In genomic region chr4:185472063-185472542, GRCh38 we compare ENCODE assay signal across 8 cellular contexts. TPM values are rescaled to one million over a fixed set of nuclear protein-coding genes. Genes with fewer than 3 reads are reported as not detected.
DNase-seq lines count a peak whose midpoint lies in the region; ATAC-seq and TF ChIP-seq lines count a peak whose summit lies in the region.

No MANE protein-coding gene starts in this region.

- DNase-seq in NCI-H2227 (lab: John Stamatoyannopoulos, UW; ENCODE audit: unreplicated experiment) (peak; percentile 16), NCI-H2227 treated with DMSO at 0.1 percent for 48 hours (lab: John Stamatoyannopoulos, UW) (no peak), RWPE2 (ENCODE audit: low spot score) (no peak), right cardiac atrium (peak in 1 of 3 donors; percentile 27), OCI-M1 (lab: John Stamatoyannopoulos, UW) (no peak), islet precursor cell (no peak)
- DNase-seq in stimulated activated naive B cell treated with anti-CD40 and anti-IgM and Interleukin-4, amounts not matched to agents 10 μg/mL and 1 μg/mL and 100 μg/mL, for 72 hours, result no peak

- no peaks in the 10 kb centered on the region for H3K36me3 Mint-ChIP-seq in stimulated activated naive B cell treated with anti-CD40 and anti-IgM and Interleukin-4, amounts not matched to agents 10 μg/mL and 1 μg/mL and 100 μg/mL, for 72 hours

- 34% methylated on average over 11 of the region's 11 CpGs for WGBS in right cardiac atrium

- H3K36me3 ChIP-seq in RWPE2 (ENCODE audit: low read depth), result no peaks in the 10 kb centered on the region

- peaks cover 9 to 19% of the 10 kb centered on the region in 2 donors for H3K4me1 Mint-ChIP-seq in stimulated activated naive B cell treated with anti-CD40 and anti-IgM and Interleukin-4, amounts not matched to agents 10 μg/mL and 1 μg/mL and 100 μg/mL, for 72 hours

- H3K9me3 Mint-ChIP-seq in stimulated activated naive B cell treated with anti-CD40 and anti-IgM and Interleukin-4, amounts not matched to agents 10 μg/mL and 1 μg/mL and 100 μg/mL, for 72 hours, result peaks cover 0 to 3% of the 10 kb centered on the region in 2 donors

- H3K27ac ChIP-seq in RWPE2 (ENCODE audit: poor library complexity, severe bottlenecking) (no peak overlapping the region), right cardiac atrium (ENCODE audit: low read length) (no peak overlapping the region)

- H3K4me3 Mint-ChIP-seq in stimulated activated naive B cell treated with anti-CD40 and anti-IgM and Interleukin-4, amounts not matched to agents 10 μg/mL and 1 μg/mL and 100 μg/mL, for 72 hours, result peak overlapping the region; percentile 87

- ATAC-seq in RWPE2 (ENCODE audit: low read depth), result no peak
- no peak for ATAC-seq in right cardiac atrium
- ATAC-seq in stimulated activated naive B cell treated with anti-CD40 and anti-IgM and Interleukin-4, amounts not matched to agents 10 μg/mL and 1 μg/mL and 100 μg/mL, for 72 hours (replicated peaks), result no peak
- ATAC-seq in GM18861 (IDR thresholded peaks at IDR 0.05; ENCODE audit: unreplicated experiment), result no peak

- H3K9me3 ChIP-seq in RWPE2 (ENCODE audit: severe bottlenecking) (no peaks in the 10 kb centered on the region), right cardiac atrium (ENCODE audit: control insufficient read depth, low read length) (no peaks in the 10 kb centered on the region)

- no peak for TF ChIP-seq CTCF in RWPE2 (IDR thresholded peaks at IDR 0.05; ENCODE audit: poor library complexity, severe bottlenecking)

- H3K27me3 ChIP-seq in RWPE2 (ENCODE audit: insufficient read depth, poor library complexity, severe bottlenecking) (peaks cover 22% of the 10 kb centered on the region), right cardiac atrium (ENCODE audit: control insufficient read depth, insufficient read depth) (no peaks in the 10 kb centered on the region)

- H3K27ac Mint-ChIP-seq in stimulated activated naive B cell treated with anti-CD40 and anti-IgM and Interleukin-4, amounts not matched to agents 10 μg/mL and 1 μg/mL and 100 μg/mL, for 72 hours, result peak overlapping the region; percentile 21

- H3K4me1 ChIP-seq in RWPE2 (ENCODE audit: insufficient read depth, poor library complexity, severe bottlenecking), result no peaks in the 10 kb centered on the region
- H3K4me1 ChIP-seq in right cardiac atrium (ENCODE audit: control insufficient read depth, insufficient read depth, low read length), result no peaks in the 10 kb centered on the region

- peak overlapping the region; percentile 72 for H3K4me3 ChIP-seq in RWPE2 (ENCODE audit: severe bottlenecking)
- peak overlapping the region; percentile 98 for H3K4me3 ChIP-seq in right cardiac atrium (ENCODE audit: low read length)

- H3K27me3 Mint-ChIP-seq in stimulated activated naive B cell treated with anti-CD40 and anti-IgM and Interleukin-4, amounts not matched to agents 10 μg/mL and 1 μg/mL and 100 μg/mL, for 72 hours, result peaks cover 14 to 19% of the 10 kb centered on the region in 2 donors

- intact Hi-C loops in right cardiac atrium (cut with DNase I), result loop anchor here in 3 of 4 donors (5.0 kb wide), 2 partner anchors 120 to 125 kb away; no protein-coding TSS in a partner anchor

RNA-seq across cellular contexts. Expression of gene CCDC110, which starts 0.6 kb away (rescaled TPM):
- 1 to 10 TPM; 1.4 to 3.7 (median 2.8) TPM for total RNA-seq in right cardiac atrium
- polyA plus RNA-seq in right cardiac atrium, result 1.3 TPM

RNA-seq across cellular contexts. Expression of gene UFSP2, which starts 46.3 kb away (rescaled TPM):
- total RNA-seq in right cardiac atrium, result 10 to 100 TPM; 45.5 to 56.9 (median 52.2) TPM
- 34.3 TPM for polyA plus RNA-seq in right cardiac atrium
